24 cellular contexts compared by ENCODE assay signal in genomic region chr17:68623811-68624210, GRCh38. TPM values are rescaled to one million over a fixed set of nuclear protein-coding genes. Genes with fewer than 3 reads are reported as not detected.
"Had no signal": no experiment of that assay in that cellular context is flagged by ENCODE, and none has a peak within 500 bp of the region (broad histone marks: within the 10 kb centered on the region; RNA-seq: fewer than 3 reads in every experiment).

No MANE protein-coding gene starts in this region.

- H3K9me3 ChIP-seq: esophagus muscularis mucosa, gastrocnemius medialis, heart right ventricle, left lung, lower lobe of right lung, mucosa of descending colon had no signal

- H3K27ac ChIP-seq: coronary artery, dorsolateral prefrontal cortex, esophagus muscularis mucosa, gastrocnemius medialis, heart right ventricle, left lung, lower lobe of right lung had no signal

- H3K36me3 ChIP-seq: esophagus muscularis mucosa, gastrocnemius medialis, heart right ventricle, left lung, lower lobe of right lung had no signal

- H3K4me1 ChIP-seq: esophagus muscularis mucosa, gastrocnemius medialis, left lung, lower lobe of right lung had no signal

- DNase-seq: dermis blood vessel endothelial cell; dorsolateral prefrontal cortex; effector CD4-positive, alpha-beta T cell; effector memory CD4-positive, alpha-beta T cell; foreskin melanocyte; gastrocnemius medialis; glutamatergic neuron; head of caudate nucleus; heart right ventricle; hippocampal formation; left cardiac atrium; left lung; left ventricle myocardium superior; lower lobe of right lung; mesenchymal stem cell; mucosa of descending colon; naive B cell had no signal

- H3K27me3 ChIP-seq: dorsolateral prefrontal cortex, esophagus muscularis mucosa, gastrocnemius medialis, heart right ventricle, left lung had no signal

- ATAC-seq: gastrocnemius medialis, heart right ventricle, left cardiac atrium, left lung, left ventricle myocardium superior, lower lobe of right lung, mucosa of descending colon had no signal

- H3K4me3 ChIP-seq: coronary artery, dorsolateral prefrontal cortex, esophagus muscularis mucosa, gastrocnemius medialis, heart right ventricle, left lung, lower lobe of right lung, mucosa of descending colon had no signal

RNA-seq across cellular contexts. Expression of gene FAM20A, which starts 22.6 kb away (rescaled TPM):
- total RNA-seq: dermis blood vessel endothelial cell, endothelial cell of umbilical vein, epithelial cell of proximal tubule, glomerular endothelial cell, lung microvascular endothelial cell had no signal
- polyA plus RNA-seq: endothelial cell of umbilical vein, keratinocyte had no signal
